ENCODE assay signal across 8 cellular contexts in the genomic region with DNA sequence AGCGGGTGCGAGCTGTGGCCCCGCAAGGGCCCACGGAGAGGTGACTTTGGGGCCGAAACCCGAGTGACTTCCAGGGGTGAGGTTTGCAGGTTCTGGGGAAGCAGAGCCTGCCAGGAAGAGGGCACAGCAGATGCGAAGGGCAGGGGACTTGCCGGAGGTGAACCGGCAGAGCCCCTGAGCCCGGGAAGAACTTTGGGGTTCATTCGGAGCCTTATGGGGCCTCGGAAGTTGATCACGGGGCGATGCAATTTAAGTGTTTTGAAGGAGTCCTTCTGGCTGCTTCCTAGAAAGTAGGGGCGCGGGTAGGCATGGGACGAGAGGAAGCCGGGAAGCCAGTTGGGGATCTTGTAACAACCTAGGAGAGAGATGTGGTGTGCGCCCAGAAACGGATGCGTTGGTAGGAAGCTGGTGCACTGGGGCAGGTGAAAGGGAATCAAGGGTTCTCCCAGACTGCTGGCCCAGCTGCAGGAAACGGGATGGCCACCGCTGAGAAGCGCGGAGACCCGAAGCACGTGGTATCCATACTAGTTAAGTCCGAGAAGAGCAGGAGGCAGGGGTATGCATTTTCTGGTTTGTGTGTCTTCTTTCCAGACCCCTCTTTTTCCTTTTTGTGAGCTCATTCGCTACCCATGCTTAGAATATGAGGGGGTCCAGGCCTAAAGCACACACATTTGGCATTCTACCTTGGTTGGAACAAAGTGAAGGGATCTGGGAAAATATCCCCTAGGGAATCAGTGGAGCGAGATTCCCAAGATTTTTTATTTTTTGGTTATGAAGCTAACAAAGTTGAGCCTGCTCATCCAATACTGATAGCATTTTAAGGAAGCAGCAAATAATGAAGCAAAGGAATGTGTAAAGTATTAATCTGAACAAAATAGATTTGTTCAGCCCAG. TPM values are rescaled to one million over a fixed set of nuclear protein-coding genes. Genes with fewer than 3 reads are reported as not detected.
DNase-seq lines count a peak whose midpoint lies in the region; ATAC-seq, FAIRE-seq and TF ChIP-seq lines count a peak whose summit lies in the region.

No MANE protein-coding gene starts in this region.

- H3K9me3 ChIP-seq in HUES6 (ENCODE audit: control insufficient read depth, insufficient read depth, low read depth, low read length) = no peaks in the 10 kb centered on the region

- peak; percentile 6 for ATAC-seq in GM19467 (IDR thresholded peaks at IDR 0.05; ENCODE audit: unreplicated experiment)

- FAIRE-seq in bronchial epithelial cell (lab: Jason Lieb, UNC) = no peak

- in situ Hi-C loops in SK-MEL-5 (cut with HindIII; ENCODE audit: low pct_unique_long_range_greater_than_20kb, low sequenced_read_pairs) = no loop called here

- H3K27me3 ChIP-seq in HUES6 (ENCODE audit: control insufficient read depth, insufficient read depth, low read length) (no peaks in the 10 kb centered on the region), bronchial epithelial cell (ENCODE audit: control insufficient read depth, insufficient read depth, low read length) (no peaks in the 10 kb centered on the region)

- peak; percentile 24 for DNase-seq in DMS153 (lab: John Stamatoyannopoulos, UW)
- peak; percentile 53 for DNase-seq in SK-MEL-5 (ENCODE audit: low read depth, low spot score)
- peak; percentile 33 for DNase-seq in bronchial epithelial cell (ENCODE audit: low read depth)
- peak; percentile 74 for DNase-seq in left kidney (ENCODE audit: low read depth, low spot score)
- DNase-seq in stimulated activated CD8-positive, alpha-beta memory T cell treated with anti-CD3 and anti-CD28 coated beads, Interleukin-7, amount 100 ng/mL, for 24 hours (ENCODE audit: low read depth) = peak; percentile 13
- DNase-seq in COR-L47 (lab: John Stamatoyannopoulos, UW) = no peak

- H3K36me3 ChIP-seq in HUES6 (ENCODE audit: control insufficient read depth, insufficient read depth, low read length) = peaks cover 25% of the 10 kb centered on the region
- no peaks in the 10 kb centered on the region for H3K36me3 ChIP-seq in bronchial epithelial cell (ENCODE audit: control insufficient read depth, insufficient read depth, low read length)

- no peak for TF ChIP-seq CTCF in bronchial epithelial cell (IDR thresholded peaks at IDR 0.05; ENCODE audit: insufficient read depth, low read length, severe bottlenecking)

- H3K4me1 ChIP-seq in HUES6 (ENCODE audit: control insufficient read depth, insufficient read depth, low read length) = 0 out of 2 replicates have a peak, but pooled peaks cover 6% of the 10 kb centered on the region

- H3K4me3 ChIP-seq in HUES6 (ENCODE audit: low read depth, low read length) = peak overlapping the region; percentile 96
- peak overlapping the region; percentile 70 for H3K4me3 ChIP-seq in bronchial epithelial cell (ENCODE audit: low read depth, low read length)

- peak overlapping the region; percentile 87 for H3K9ac ChIP-seq in HUES6 (ENCODE audit: low read length)

- peak overlapping the region; percentile 76; the same call in 1 of the 2 replicates for H3K27ac ChIP-seq in HUES6 (ENCODE audit: low read depth, low read length)

RNA-seq across cellular contexts. Expression of a gene that starts 0.8 kb away (rescaled TPM):
- 64.8 and 71.6 TPM in 2 replicates for total RNA-seq in SK-MEL-5 (2014; rRNA removed; shearing (Covaris generic))
- 67.6 and 75.1 TPM in 2 replicates for polyA plus RNA-seq in SK-MEL-5 (2015; cell fraction: cytosol; rRNA removed)
- 76.0 and 82.3 TPM in 2 replicates for polyA plus RNA-seq in SK-MEL-5 (2015; cell fraction: nucleus; rRNA removed)
- total RNA-seq in bronchial epithelial cell = 9.1 and 12.6 TPM in 2 replicates

RNA-seq across cellular contexts. Expression of a gene that starts 38.6 kb away (rescaled TPM):
- total RNA-seq in SK-MEL-5 (2014; rRNA removed; shearing (Covaris generic)) = 0.19 and 0.29 TPM in 2 replicates
- polyA plus RNA-seq in SK-MEL-5 (2015; cell fraction: cytosol; rRNA removed) = 0.19 and 0.48 TPM in 2 replicates
- 0.30 and 1.4 TPM in 2 replicates for polyA plus RNA-seq in SK-MEL-5 (2015; cell fraction: nucleus; rRNA removed)
- under 0.01 TPM in 1 of 2 replicates, not detected in the other for total RNA-seq in bronchial epithelial cell
